In genomic region chr3:80649170-80649569, GRCh38 we compare ENCODE assay signal across 35 cellular contexts.
"Had no signal": no experiment of that assay in that cellular context is flagged by ENCODE, and none has a peak within 500 bp of the region (broad histone marks: within the 10 kb centered on the region; RNA-seq: fewer than 3 reads in every experiment).

No MANE protein-coding gene starts in this region.

- H3K27ac ChIP-seq: KMS-11 had no signal

- H3K9ac ChIP-seq: KMS-11 had no signal

- H3K4me2 ChIP-seq: KMS-11 had no signal

- H3K9me3 ChIP-seq: MG63 had no signal

- H3K4me3 ChIP-seq: MG63 had no signal

- H3K27me3 ChIP-seq: MG63 had no signal

- H3K36me3 ChIP-seq: MG63 had no signal

- DNase-seq: Kasumi-1, KG1, MG63, MM.1S, MV-4-11, NCI-H1048, NCI-H1092, NCI-H1092 treated with DMSO at 0.1 percent for 48 hours, NCI-H1105, NCI-H1105 treated with DMSO at 0.1 percent for 48 hours, NCI-H1417, NCI-H1417 treated with DMSO at 0.1 percent for 48 hours, NCI-H1436, NCI-H1436 treated with DMSO at 0.1 percent for 48 hours, NCI-H146, NCI-H1694, NCI-H1694 treated with DMSO at 0.1 percent for 48 hours, NCI-H187 treated with DMSO at 0.1 percent for 48 hours, NCI-H1930, NCI-H2029, NCI-H2029 treated with DMSO at 0.1 percent for 48 hours, NCI-H2081, NCI-H2081 treated with DMSO at 0.1 percent for 48 hours, NCI-H2107, NCI-H2171, NCI-H2171 treated with DMSO at 0.1 percent for 48 hours, NCI-H2227 treated with DMSO at 0.1 percent for 48 hours, NCI-H226, NCI-H345, NCI-H446, NCI-H446 treated with DMSO at 0.1 percent for 48 hours, NCI-H510A, NCI-H510A treated with DMSO at 0.1 percent for 48 hours, NCI-H524 had no signal
